31 cellular contexts compared by ENCODE assay signal in the genomic region with DNA sequence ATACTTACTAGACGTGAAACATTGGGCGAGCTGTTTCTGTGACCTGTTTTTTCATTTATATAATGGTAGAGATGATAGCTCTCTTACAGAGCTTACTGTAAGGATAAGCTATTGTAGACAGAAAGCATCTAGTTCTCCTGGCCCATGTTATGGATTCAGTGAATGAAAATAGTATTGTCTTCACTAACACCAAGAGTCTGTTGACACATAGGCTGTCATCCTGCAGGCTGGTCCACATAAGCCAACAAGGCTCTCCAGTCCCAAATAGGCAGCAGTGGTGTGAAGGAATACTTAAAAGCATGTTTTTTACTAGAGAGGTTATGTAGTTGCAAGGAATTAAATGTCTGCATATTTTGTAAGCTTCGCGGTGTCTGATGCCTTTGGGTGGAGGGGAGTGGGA.
"Had no signal": no experiment of that assay in that cellular context is flagged by ENCODE, and none has a peak within 500 bp of the region (broad histone marks: within the 10 kb centered on the region; RNA-seq: fewer than 3 reads in every experiment).

No MANE protein-coding gene starts in this region.

- H3K9me3 ChIP-seq: adrenal gland, body of pancreas, colonic mucosa, esophagus squamous epithelium, gastroesophageal sphincter had no signal

- H3K27me3 Mint-ChIP-seq: activated naive CD4-positive, alpha-beta T cell treated with anti-CD3 and anti-CD28 coated beads, Interleukin-2, amount 50 U/mL, for 24 hours; activated naive CD8-positive, alpha-beta T cell treated with anti-CD3 and anti-CD28 coated beads for 36 hours had no signal

- H3K36me3 Mint-ChIP-seq: activated naive CD4-positive, alpha-beta T cell treated with anti-CD3 and anti-CD28 coated beads, Interleukin-2, amount 50 U/mL, for 24 hours; activated naive CD8-positive, alpha-beta T cell treated with anti-CD3 and anti-CD28 coated beads for 36 hours had no signal

- H3K36me3 ChIP-seq: adrenal gland, colonic mucosa, esophagus squamous epithelium, gastroesophageal sphincter, WERI-Rb-1 had no signal

- H3K4me1 ChIP-seq: adrenal gland, colonic mucosa, esophagus squamous epithelium, gastroesophageal sphincter had no signal

- H3K27me3 ChIP-seq: adrenal gland, body of pancreas, colonic mucosa, esophagus squamous epithelium, gastroesophageal sphincter had no signal

- H3K27ac Mint-ChIP-seq: activated B cell treated with CpG ODN at 0.5 μM for 24 hours; activated CD8-positive, alpha-beta T cell treated with anti-CD3 and anti-CD28 coated beads for 36 hours; activated naive CD4-positive, alpha-beta T cell treated with anti-CD3 and anti-CD28 coated beads for 36 hours; activated naive CD4-positive, alpha-beta T cell treated with anti-CD3 and anti-CD28 coated beads, Interleukin-2, amount 50 U/mL, for 24 hours; activated naive CD8-positive, alpha-beta T cell treated with anti-CD3 and anti-CD28 coated beads for 36 hours; activated naive CD8-positive, alpha-beta T cell treated with anti-CD3 and anti-CD28 coated beads, Interleukin-2, amount 50 U/mL, for 24 hours; activated T-helper 17 cell treated with anti-CD3 and anti-CD28 coated beads, Interleukin-2, amount 50 U/mL, for 72 hours; T-helper 17 cell; T-helper 2 cell treated with Interferon-gamma antibody and Interleukin-4, amounts not matched to agents 5 μg/mL and 100 μg/mL, for 36 hours had no signal

- ATAC-seq: activated CD4-positive, CD25-positive, alpha-beta regulatory T cell treated with anti-CD3 and anti-CD28 coated beads, Interleukin-2, amount 50 U/mL, for 24 hours; activated CD8-positive, alpha-beta T cell treated with anti-CD3 and anti-CD28 coated beads for 36 hours; activated naive CD8-positive, alpha-beta T cell treated with anti-CD3 and anti-CD28 coated beads, Interleukin-2, amount 50 U/mL, for 24 hours; activated T-cell treated with anti-CD3 and anti-CD28 coated beads, Interleukin-2, amount 50 U/mL, for 4 hours; activated T-helper 17 cell treated with anti-CD3 and anti-CD28 coated beads, Interleukin-2, amount 50 U/mL, for 72 hours; body of pancreas; gastroesophageal sphincter; T-helper 17 cell had no signal

- H3K4me1 Mint-ChIP-seq: activated B cell treated with CpG ODN at 0.5 μM for 24 hours; activated naive CD4-positive, alpha-beta T cell treated with anti-CD3 and anti-CD28 coated beads, Interleukin-2, amount 50 U/mL, for 24 hours; activated naive CD8-positive, alpha-beta T cell treated with anti-CD3 and anti-CD28 coated beads for 36 hours; activated naive CD8-positive, alpha-beta T cell treated with anti-CD3 and anti-CD28 coated beads, Interleukin-2, amount 50 U/mL, for 24 hours; activated T-helper 17 cell treated with anti-CD3 and anti-CD28 coated beads, Interleukin-2, amount 50 U/mL, for 72 hours; T-helper 17 cell had no signal

- H3K4me3 ChIP-seq: adrenal gland, body of pancreas, colonic mucosa, esophagus squamous epithelium, gastroesophageal sphincter had no signal

- H3K9me3 Mint-ChIP-seq: activated B cell treated with CpG ODN at 0.5 μM for 24 hours; activated CD8-positive, alpha-beta T cell treated with anti-CD3 and anti-CD28 coated beads for 36 hours; activated naive CD4-positive, alpha-beta T cell treated with anti-CD3 and anti-CD28 coated beads for 36 hours; activated naive CD4-positive, alpha-beta T cell treated with anti-CD3 and anti-CD28 coated beads, Interleukin-2, amount 50 U/mL, for 24 hours; activated naive CD8-positive, alpha-beta T cell treated with anti-CD3 and anti-CD28 coated beads for 36 hours; activated naive CD8-positive, alpha-beta T cell treated with anti-CD3 and anti-CD28 coated beads, Interleukin-2, amount 50 U/mL, for 24 hours; activated T-cell treated with anti-CD3 and anti-CD28 coated beads, Interleukin-2, amount 50 U/mL, for 4 hours; activated T-helper 17 cell treated with anti-CD3 and anti-CD28 coated beads, Interleukin-2, amount 50 U/mL, for 72 hours; T-helper 2 cell treated with Interferon-gamma antibody and Interleukin-4, amounts not matched to agents 5 μg/mL and 100 μg/mL, for 36 hours had no signal

- H3K27ac ChIP-seq: adrenal gland, body of pancreas, colonic mucosa, epithelial cell of prostate, esophagus squamous epithelium, gastroesophageal sphincter, WERI-Rb-1 had no signal

- DNase-seq: activated B cell treated with CpG ODN at 0.5 μM for 24 hours; activated CD4-positive, alpha-beta T cell treated with anti-CD3 and anti-CD28 coated beads for 48 hours; activated CD4-positive, alpha-beta T cell treated with anti-CD3 and anti-CD28 coated beads, Interleukin-2, amount 50 U/mL, for 1 hour; activated CD4-positive, alpha-beta T cell treated with anti-CD3 and anti-CD28 coated beads, Interleukin-2, amount 50 U/mL, for 48 hours; activated CD8-positive, alpha-beta memory T cell treated with anti-CD3 and anti-CD28 coated beads for 24 hours; activated CD8-positive, alpha-beta T cell treated with anti-CD3 and anti-CD28 coated beads for 36 hours; activated effector memory CD4-positive, alpha-beta T cell treated with Interleukin-2 at 50 U/mL for 16 hours; activated naive CD4-positive, alpha-beta T cell treated with anti-CD3 and anti-CD28 coated beads for 36 hours; activated naive CD8-positive, alpha-beta T cell treated with anti-CD3 and anti-CD28 coated beads for 36 hours; activated naive CD8-positive, alpha-beta T cell treated with anti-CD3 and anti-CD28 coated beads, Interleukin-2, amount 50 U/mL, for 24 hours; activated T-cell treated with anti-CD3 and anti-CD28 coated beads, Interleukin-2, amount 50 U/mL, for 4 hours; adrenal gland; amygdala; aorta; body of pancreas; central memory CD4-positive, alpha-beta T cell; cerebellar nuclear complex; colonic mucosa; effector CD8-positive, alpha-beta T cell; esophagus squamous epithelium; foreskin melanocyte; T-helper 1 cell; T-helper 17 cell; T1000 had no signal

- H3K4me3 Mint-ChIP-seq: activated B cell treated with CpG ODN at 0.5 μM for 24 hours; activated CD8-positive, alpha-beta T cell treated with anti-CD3 and anti-CD28 coated beads for 36 hours; activated naive CD4-positive, alpha-beta T cell treated with anti-CD3 and anti-CD28 coated beads for 36 hours; activated naive CD4-positive, alpha-beta T cell treated with anti-CD3 and anti-CD28 coated beads, Interleukin-2, amount 50 U/mL, for 24 hours; activated naive CD8-positive, alpha-beta T cell treated with anti-CD3 and anti-CD28 coated beads for 36 hours; activated naive CD8-positive, alpha-beta T cell treated with anti-CD3 and anti-CD28 coated beads, Interleukin-2, amount 50 U/mL, for 24 hours; activated T-cell treated with anti-CD3 and anti-CD28 coated beads, Interleukin-2, amount 50 U/mL, for 4 hours; activated T-helper 17 cell treated with anti-CD3 and anti-CD28 coated beads, Interleukin-2, amount 50 U/mL, for 72 hours; T-helper 17 cell; T-helper 2 cell treated with Interferon-gamma antibody and Interleukin-4, amounts not matched to agents 5 μg/mL and 100 μg/mL, for 36 hours had no signal
